In genomic region chr4:100493756-100494155, GRCh38 we compare ENCODE assay signal across 26 cellular contexts. TPM values are rescaled to one million over a fixed set of nuclear protein-coding genes. Genes with fewer than 3 reads are reported as not detected.
A peak's percentile ranks its signal among the peaks of the same experiment; 100 is the strongest.
DNase-seq lines count a peak whose midpoint lies in the region; ATAC-seq lines count a peak whose summit lies in the region.
"Had no signal": no experiment of that assay in that cellular context is flagged by ENCODE, and none has a peak within 500 bp of the region (broad histone marks: within the 10 kb centered on the region; RNA-seq: fewer than 3 reads in every experiment).

No MANE protein-coding gene starts in this region.

- H3K9me3 ChIP-seq in SK-N-MC (ENCODE audit: low read depth, low read length), result no peaks in the 10 kb centered on the region
- H3K9me3 ChIP-seq: vagina had no signal

- no peak for ATAC-seq in GM18517 (IDR thresholded peaks at IDR 0.05; ENCODE audit: unreplicated experiment)
- ATAC-seq: natural killer cell treated with Interleukin-12 subunit alpha and Interleukin-12 subunit beta and Interleukin-15 and Interleukin-18, amount 100 ng/mL, for 72 hours; stimulated activated naive CD8-positive, alpha-beta T cell treated with anti-CD3 and anti-CD28 coated beads, Interleukin-15, Interleukin-2, amounts not matched to agents 100 U/mL and 50 U/mL, for 24 hours had no signal

- DNase-seq in A172 (ENCODE audit: low spot score) (peak; percentile 35), ELR (ENCODE audit: low read depth) (peak; percentile 9), SK-N-MC (ENCODE audit: low read depth, low spot score) (no peak), fibroblast of gingiva (ENCODE audit: low read depth) (peak; percentile 5), NCI-H1694 (lab: John Stamatoyannopoulos, UW) (no peak), SW 1271 (lab: John Stamatoyannopoulos, UW) (no peak), AG20443 (ENCODE audit: low spot score) (no peak)
- DNase-seq: activated CD4-positive, alpha-beta memory T cell treated with anti-CD3 and anti-CD28 coated beads, Interleukin-2, amount 10 ng/mL, durations not matched to agents 7 days and 5 days; activated CD4-positive, CD25-positive, alpha-beta regulatory T cell treated with anti-CD3 and anti-CD28 coated beads, Interleukin-2, amount 50 U/mL, for 72 hours; activated naive CD8-positive, alpha-beta T cell treated with anti-CD3 and anti-CD28 coated beads for 36 hours; effector CD4-positive, alpha-beta T cell; Karpas-422; midbrain; NCI-H1092 treated with DMSO at 0.1 percent for 48 hours; NCI-H1930; NCI-H82; retina; stimulated activated naive CD8-positive, alpha-beta T cell treated with anti-CD3 and anti-CD28 coated beads, Interleukin-15, Interleukin-2, amounts not matched to agents 100 U/mL and 50 U/mL, for 24 hours had no signal

- no peak overlapping the region for H3K9ac ChIP-seq in SK-N-MC (ENCODE audit: insufficient read length)

- no peak overlapping the region for H3K4me3 ChIP-seq in SK-N-MC
- H3K4me3 ChIP-seq: thoracic aorta, vagina had no signal

- H3K36me3 ChIP-seq in SK-N-MC (ENCODE audit: insufficient read depth, low read length), result no peaks in the 10 kb centered on the region
- H3K36me3 ChIP-seq: thoracic aorta, vagina had no signal

- H3K27ac ChIP-seq in SK-N-MC, result peak overlapping the region; percentile 17; the same call in 1 of the 2 replicates
- H3K27ac ChIP-seq: thoracic aorta, vagina had no signal

RNA-seq across cellular contexts. Expression of gene EMCN, which starts 24.1 kb away (rescaled TPM):
- total RNA-seq in A172 (2014; rRNA removed; shearing (Covaris generic)), result not detected in 2 replicates
- total RNA-seq: activated CD4-positive, alpha-beta memory T cell treated with anti-CD3 and anti-CD28 coated beads, Interleukin-2, amount 10 ng/mL, durations not matched to agents 7 days and 5 days; activated naive CD8-positive, alpha-beta T cell treated with anti-CD3 and anti-CD28 coated beads for 36 hours; chondrocyte; H1; natural killer cell treated with Interleukin-12 subunit alpha and Interleukin-12 subunit beta and Interleukin-15 and Interleukin-18, amount 100 ng/mL, for 72 hours; OCI-LY7; osteoblast had no signal

Comparison
In these comparisons a context has a peak if more than half of its experiments do, and no peak if none do; other contexts are left out.
1. DNase-seq: peak in A172 (single experiment), ELR (single experiment) and fibroblast of gingiva (single experiment); none in SK-N-MC (single experiment), NCI-H1694 (single experiment), SW 1271 (0 of 2) and AG20443 (single experiment).